Comparison of ENCODE assay signal across 16 cellular contexts in genomic region chr1:15201221-15201620, GRCh38. TPM values are rescaled to one million over a fixed set of nuclear protein-coding genes. Genes with fewer than 3 reads are reported as not detected.
A peak's percentile ranks its signal among the peaks of the same experiment; 100 is the strongest.
DNase-seq lines count a peak whose midpoint lies in the region; ATAC-seq, FAIRE-seq and TF ChIP-seq lines count a peak whose summit lies in the region.
"Had no signal": no experiment of that assay in that cellular context is flagged by ENCODE, and none has a peak within 500 bp of the region (broad histone marks: within the 10 kb centered on the region; RNA-seq: fewer than 3 reads in every experiment).

No MANE protein-coding gene starts in this region.

- intact Hi-C loops in sigmoid colon (cut with DNase I) (loop anchor here (5.0 kb wide), 1 partner anchor 41 kb away; no protein-coding TSS in a partner anchor), OCI-LY7 (cut with micrococcal nuclease; ENCODE audit: unreplicated experiment) (no loop called here), uterus (cut with DNase I; ENCODE audit: low total_unique reads) (no loop called here)

- H2AFZ ChIP-seq in OCI-LY7 (ENCODE audit: low read length): no peak overlapping the region; the same call in 1 of the 2 replicates

- FAIRE-seq in frontal cortex (lab: Jason Lieb, UNC): peak; percentile 96
- FAIRE-seq: GM12878, urothelium cell line had no signal

- TF ChIP-seq CTCF in C4-2B (conservative IDR thresholded peaks at IDR 0.05) (no peak), sigmoid colon (IDR thresholded peaks at IDR 0.05) (no peak), OCI-LY7 (conservative IDR thresholded peaks at IDR 0.05; ENCODE audit: low read length) (no peak), uterus (IDR thresholded peaks at IDR 0.05) (no peak)

- TF ChIP-seq EP300 in sigmoid colon (IDR thresholded peaks at IDR 0.05): no peak

- DNase-seq in SJSA1 (ENCODE audit: low read depth in 1 of 2, low spot score in 2 of 2): no peak
- no peak for DNase-seq in frontal cortex (ENCODE audit: low spot score in 2 of 2)
- DNase-seq in sigmoid colon: no peak
- no peak for DNase-seq in OCI-LY7 (ENCODE audit: low spot score)
- DNase-seq in uterus: no peak
- no peak for DNase-seq in ecto neural progenitor cell (ENCODE audit: low spot score)
- DNase-seq: activated CD4-positive, alpha-beta T cell treated with anti-CD3 and anti-CD28 coated beads for 4 hours; NK-92 treated with Interleukin-12 subunit alpha and Interleukin-12 subunit beta, amount 100 ng/mL, for 24 hours; occipital lobe; SHP77 treated with DMSO at 0.1 percent for 48 hours; T-helper 9 cell had no signal

- H3K9me3 ChIP-seq in SJSA1 (replicated peaks) (no peaks in the 10 kb centered on the region), sigmoid colon (no peaks in the 10 kb centered on the region), OCI-LY7 (ENCODE audit: low read length) (no peaks in the 10 kb centered on the region), uterus (no peaks in the 10 kb centered on the region)

- H3K4me2 ChIP-seq in OCI-LY7 (ENCODE audit: low read length): no peak overlapping the region

- TF ChIP-seq POLR2A in sigmoid colon (IDR thresholded peaks at IDR 0.05): no peak
- TF ChIP-seq POLR2A in uterus (IDR thresholded peaks at IDR 0.05): no peak

- H3K4me3 ChIP-seq in SJSA1 (no peak overlapping the region), sigmoid colon (no peak overlapping the region), OCI-LY7 (ENCODE audit: low read depth, low read length, poor library complexity, severe bottlenecking) (no peak overlapping the region), uterus (no peak overlapping the region)
- H3K4me3 ChIP-seq: GM12878, skin epidermis had no signal

- POLR2A ChIA-PET in OCI-LY7 (lab: Charles Lee): no interaction called here

- no peaks in the 10 kb centered on the region for H3K36me3 ChIP-seq in SJSA1
- H3K36me3 ChIP-seq in sigmoid colon: no peaks in the 10 kb centered on the region
- H3K36me3 ChIP-seq in OCI-LY7 (ENCODE audit: insufficient read depth, low read length): no peaks in the 10 kb centered on the region
- H3K36me3 ChIP-seq in uterus: no peaks in the 10 kb centered on the region

- no peaks in the 10 kb centered on the region for H4K20me1 ChIP-seq in OCI-LY7 (ENCODE audit: insufficient read depth, low read length)

- WGBS in sigmoid colon, 2 donors: 20 to 60% methylated on average over 4 of the region's 4 CpGs

- no peaks in the 10 kb centered on the region for H3K9me2 ChIP-seq in OCI-LY7 (ENCODE audit: insufficient read depth, low read length)

- H3K79me2 ChIP-seq in OCI-LY7 (ENCODE audit: insufficient read depth, low read depth, low read length): no peaks in the 10 kb centered on the region

- H3K27ac ChIP-seq in C4-2B (peak overlapping the region; percentile 58; the same call in 1 of the 2 replicates), SJSA1 (peak overlapping the region; percentile 7; the same call in 1 of the 2 replicates), sigmoid colon (peak overlapping the region in 3 of 4 donors; percentile 74 to 80 (median 78)), OCI-LY7 (ENCODE audit: low read depth, low read length, poor library complexity, severe bottlenecking) (no peak overlapping the region), uterus (no peak overlapping the region)

- no peak for ATAC-seq in GM21619 (IDR thresholded peaks at IDR 0.05; ENCODE audit: unreplicated experiment)
- ATAC-seq: GM12878 had no signal

- CTCF ChIA-PET in OCI-LY7 (lab: Charles Lee; ENCODE audit: unreplicated experiment): no interaction called here

- peaks cover 9% of the 10 kb centered on the region for H3K4me1 ChIP-seq in SJSA1 (replicated peaks)
- H3K4me1 ChIP-seq in sigmoid colon: peaks cover 0 to 50% (median 44%) of the 10 kb centered on the region in 4 donors
- no peaks in the 10 kb centered on the region for H3K4me1 ChIP-seq in OCI-LY7 (ENCODE audit: insufficient read depth, low read length, poor library complexity, severe bottlenecking)
- H3K4me1 ChIP-seq in uterus: no peaks in the 10 kb centered on the region

- H3K27me3 ChIP-seq in SJSA1 (replicated peaks) (no peaks in the 10 kb centered on the region), sigmoid colon (no peaks in the 10 kb centered on the region), uterus (no peaks in the 10 kb centered on the region)

- no TSS peak for BruUV-seq in OCI-LY7 (replicated peaks; lab: Mats Ljungman, UMichigan)

RNA-seq across cellular contexts. Expression of gene FHAD1, which starts 45.8 kb away (rescaled TPM):
- 0.19 and 0.47 TPM in 2 replicates for total RNA-seq in SJSA1 (2014; rRNA removed; shearing (Covaris generic))
- total RNA-seq in frontal cortex (0.41 TPM), sigmoid colon (1 to 10 TPM in 1 of 4 donors, under 1 TPM in 1, not detected in 2; 0.27 to 1.1 TPM), OCI-LY7 (2022) (not detected in 2 replicates), uterus (1 to 10 TPM in 2 of 4 donors, not detected in 2; 1.1 to 4.1 TPM)
- 1 to 10 TPM in 1 of 3 donors, under 1 TPM in 2; 0.70 to 1.8 (median 0.92) TPM for polyA plus RNA-seq in sigmoid colon
- not detected in 2 replicates for total RNA-seq in OCI-LY7 (2014; rRNA removed; shearing (Covaris generic))

RNA-seq across cellular contexts. Expression of gene TMEM51, which starts 47.7 kb away (rescaled TPM):
- total RNA-seq in SJSA1 (2014; rRNA removed; shearing (Covaris generic)): 12.0 and 19.2 TPM in 2 replicates
- total RNA-seq in frontal cortex: 1.6 TPM
- total RNA-seq in sigmoid colon: 10 to 100 TPM; 12.3 to 20.7 (median 16.3) TPM
- polyA plus RNA-seq in sigmoid colon: 10 to 100 TPM in 1 of 3 donors, 1 to 10 TPM in 2; 8.8 to 15.3 (median 9.6) TPM
- not detected in 2 replicates for total RNA-seq in OCI-LY7 (2014; rRNA removed; shearing (Covaris generic))
- total RNA-seq in OCI-LY7 (2022): not detected in 2 replicates
- total RNA-seq in uterus: 10 to 100 TPM in 1 of 4 donors, 1 to 10 TPM in 3; 1.3 to 45.0 (median 9.9) TPM

Comparison
In these comparisons a context has a peak if more than half of its experiments do, and no peak if none do; other contexts are left out.
1. H3K27ac ChIP-seq: peak in C4-2B (single experiment), SJSA1 (single experiment) and sigmoid colon (3 of 4); none in OCI-LY7 (single experiment) and uterus (0 of 2).